In genomic region chr9:122394265-122395242, GRCh38 we compare ENCODE assay signal across 10 cellular contexts. TPM values are rescaled to one million over a fixed set of nuclear protein-coding genes. Genes with fewer than 3 reads are reported as not detected.
DNase-seq lines count a peak whose midpoint lies in the region; ATAC-seq and TF ChIP-seq lines count a peak whose summit lies in the region.
"Had no signal": no experiment of that assay in that cellular context is flagged by ENCODE, and none has a peak within 500 bp of the region (broad histone marks: within the 10 kb centered on the region; RNA-seq: fewer than 3 reads in every experiment).

No MANE protein-coding gene starts in this region.

- H3K4me1 Mint-ChIP-seq in activated CD8-positive, alpha-beta memory T cell treated with anti-CD3 and anti-CD28 coated beads, Interleukin-2, amount 10 ng/mL, durations not matched to agents 7 days and 5 days = peaks cover 7% of the 10 kb centered on the region

- H3K27me3 Mint-ChIP-seq in activated CD8-positive, alpha-beta memory T cell treated with anti-CD3 and anti-CD28 coated beads, Interleukin-2, amount 10 ng/mL, durations not matched to agents 7 days and 5 days = peaks cover 5% of the 10 kb centered on the region

- ATAC-seq in activated CD8-positive, alpha-beta memory T cell treated with anti-CD3 and anti-CD28 coated beads, Interleukin-2, amount 10 ng/mL, durations not matched to agents 7 days and 5 days = no peak
- ATAC-seq in GM21723 (IDR thresholded peaks at IDR 0.05; ENCODE audit: unreplicated experiment) = no peak

- H3K36me3 Mint-ChIP-seq in activated CD8-positive, alpha-beta memory T cell treated with anti-CD3 and anti-CD28 coated beads, Interleukin-2, amount 10 ng/mL, durations not matched to agents 7 days and 5 days = no peaks in the 10 kb centered on the region

- TF ChIP-seq POLR2A in uterus (IDR thresholded peaks at IDR 0.05) = no peak

- H4K91ac ChIP-seq in mesenchymal stem cell (ENCODE audit: low read length) = no peak overlapping the region

- H3K27ac Mint-ChIP-seq in activated CD8-positive, alpha-beta memory T cell treated with anti-CD3 and anti-CD28 coated beads, Interleukin-2, amount 10 ng/mL, durations not matched to agents 7 days and 5 days = no peak overlapping the region

- H2AFZ ChIP-seq in mesenchymal stem cell (ENCODE audit: low read depth, low read length) = no peak overlapping the region

- no peak overlapping the region for H3K4me3 Mint-ChIP-seq in activated CD8-positive, alpha-beta memory T cell treated with anti-CD3 and anti-CD28 coated beads, Interleukin-2, amount 10 ng/mL, durations not matched to agents 7 days and 5 days

- peak overlapping the region; percentile 38 for H2AK5ac ChIP-seq in mesenchymal stem cell (ENCODE audit: low read length, severe bottlenecking)

- no peak overlapping the region for H3K14ac ChIP-seq in mesenchymal stem cell (ENCODE audit: low read length in 2 of 2)

- H2BK12ac ChIP-seq in mesenchymal stem cell (ENCODE audit: low read length in 2 of 2) = no peak overlapping the region

- H3K27me3 ChIP-seq in esophagus (ENCODE audit: control insufficient read depth in 1 of 2, insufficient read depth in 2 of 2, low read length in 2 of 2) = no peaks in the 10 kb centered on the region
- H3K27me3 ChIP-seq in mesenchymal stem cell (ENCODE audit: control insufficient read depth in 1 of 2, insufficient read depth in 1 of 2, low read length in 2 of 2) = no peaks in the 10 kb centered on the region
- no peaks in the 10 kb centered on the region for H3K27me3 ChIP-seq in uterus

- H4K8ac ChIP-seq in mesenchymal stem cell (ENCODE audit: low read length) = no peak overlapping the region

- CTCF ChIA-PET in activated CD8-positive, alpha-beta memory T cell treated with anti-CD3 and anti-CD28 coated beads, Interleukin-2, amount 10 ng/mL, durations not matched to agents 7 days and 5 days (lab: Charles Lee) = interaction anchor here (0.8 to 1.2 kb wide), 2 partner anchors 59 to 269 kb away, joined by 3 read pairs; no protein-coding TSS in a partner anchor

- H3K9ac ChIP-seq in mesenchymal stem cell (ENCODE audit: low read length) = peak overlapping the region; percentile 80

- no peak overlapping the region for H2BK15ac ChIP-seq in mesenchymal stem cell (ENCODE audit: low read depth, poor library complexity, severe bottlenecking)

- DNase-seq in activated CD8-positive, alpha-beta memory T cell treated with anti-CD3 and anti-CD28 coated beads, Interleukin-2, amount 10 ng/mL, durations not matched to agents 7 days and 5 days = peak; percentile 16
- no peak for DNase-seq in activated CD8-positive, alpha-beta memory T cell treated with anti-CD3 and anti-CD28 coated beads, Interleukin-2, amount 50 U/mL, for 4 hours
- peak; percentile 58 for DNase-seq in mesenchymal stem cell
- peak in 1 of 2 donors; percentile 49 for DNase-seq in uterus
- DNase-seq in NCI-H1436 treated with DMSO at 0.1 percent for 48 hours (lab: John Stamatoyannopoulos, UW) = no peak
- DNase-seq in NCI-H345 (lab: John Stamatoyannopoulos, UW) = no peak
- DNase-seq: effector memory CD4-positive, alpha-beta T cell had no signal

- H3K4me3 ChIP-seq in esophagus (ENCODE audit: low read depth in 1 of 2, low read length in 2 of 2) (no peak overlapping the region), mesenchymal stem cell (ENCODE audit: insufficient read depth in 1 of 2, low read depth in 1 of 2, low read length in 2 of 2) (peak overlapping the region in 1 of 2 experiments; percentile 32), uterus (no peak overlapping the region)

- H3K27ac ChIP-seq in esophagus (ENCODE audit: low read depth in 2 of 2, low read length in 1 of 2) (peak overlapping the region; percentile 66 to 87), mesenchymal stem cell (ENCODE audit: low read length, poor library complexity, severe bottlenecking) (peak overlapping the region; percentile 24), uterus (peak overlapping the region; percentile 56 to 59)

- no peak overlapping the region for H2BK120ac ChIP-seq in mesenchymal stem cell (ENCODE audit: low read depth, low read length)

- intact Hi-C loops in uterus (cut with DNase I; ENCODE audit: low total_unique reads) = no loop called here

- H3K9me3 Mint-ChIP-seq in activated CD8-positive, alpha-beta memory T cell treated with anti-CD3 and anti-CD28 coated beads, Interleukin-2, amount 10 ng/mL, durations not matched to agents 7 days and 5 days (ENCODE audit: low read depth) = no peaks in the 10 kb centered on the region

- H3K9me3 ChIP-seq in esophagus (ENCODE audit: control insufficient read depth in 2 of 2, insufficient read depth in 1 of 2, low read depth in 1 of 2, low read length in 1 of 2) (no peaks in the 10 kb centered on the region), mesenchymal stem cell (ENCODE audit: control insufficient read depth, low read length) (no peaks in the 10 kb centered on the region), uterus (no peaks in the 10 kb centered on the region)

- H3K79me1 ChIP-seq in mesenchymal stem cell (replicated peaks; ENCODE audit: low read length, poor library complexity, severe bottlenecking) = no peaks in the 10 kb centered on the region

- no peak overlapping the region for H3K23ac ChIP-seq in mesenchymal stem cell (ENCODE audit: low read length in 2 of 2)

- no peak overlapping the region for H2BK5ac ChIP-seq in mesenchymal stem cell (ENCODE audit: low read depth, low read length, poor library complexity, severe bottlenecking)

- H3K36me3 ChIP-seq in esophagus (ENCODE audit: control insufficient read depth in 2 of 2, insufficient read depth in 2 of 2, low read length in 1 of 2) = peaks cover 0 to 4% of the 10 kb centered on the region in 2 donors
- H3K36me3 ChIP-seq in mesenchymal stem cell (ENCODE audit: control insufficient read depth in 1 of 2, insufficient read depth in 2 of 2, low read depth in 1 of 2, low read length in 2 of 2) = peaks cover 0 to 19% of the 10 kb centered on the region in 2 experiments
- H3K36me3 ChIP-seq in uterus = no peaks in the 10 kb centered on the region

- no peak overlapping the region for H3K18ac ChIP-seq in mesenchymal stem cell (ENCODE audit: low read depth in 1 of 2, low read length in 2 of 2)

- no peak overlapping the region for H3K4me2 ChIP-seq in mesenchymal stem cell (ENCODE audit: low read length, poor library complexity, severe bottlenecking)

- no peak overlapping the region for H3K4ac ChIP-seq in mesenchymal stem cell (ENCODE audit: low read depth in 1 of 2, low read length in 2 of 2)

- no peak for TF ChIP-seq CTCF in uterus (IDR thresholded peaks at IDR 0.05)

- peaks cover 3 to 20% of the 10 kb centered on the region in 2 donors for H3K4me1 ChIP-seq in esophagus (ENCODE audit: control insufficient read depth in 2 of 2, insufficient read depth in 2 of 2, low read length in 1 of 2)
- peaks cover 11% of the 10 kb centered on the region for H3K4me1 ChIP-seq in mesenchymal stem cell (ENCODE audit: control insufficient read depth, insufficient read depth, low read depth, low read length)
- H3K4me1 ChIP-seq in uterus = no peaks in the 10 kb centered on the region

- 29 to 48% methylated on average over 9 of the region's 9 CpGs for WGBS in esophagus, 2 donors
- WGBS in mesenchymal stem cell = 58% methylated on average over 9 of the region's 9 CpGs

RNA-seq across cellular contexts. Expression of gene PTGS1, which starts 23.7 kb away (rescaled TPM):
- total RNA-seq in activated CD8-positive, alpha-beta memory T cell treated with anti-CD3 and anti-CD28 coated beads, Interleukin-2, amount 10 ng/mL, durations not matched to agents 7 days and 5 days = 1 to 10 TPM in 1 of 2 experiments, under 1 TPM in 1; 0.35 to 1.0 TPM
- 10 to 100 TPM in 1 of 2 donors, 1 to 10 TPM in 1; 6.8 to 20.3 TPM for polyA plus RNA-seq in esophagus
- 2.3 TPM for polyA plus RNA-seq in mesenchymal stem cell (2013, experiment 1 of 2)
- 2.3 TPM for polyA plus RNA-seq in mesenchymal stem cell (2013, experiment 2 of 2)
- 10 to 100 TPM in 2 of 4 donors, 1 to 10 TPM in 2; 2.1 to 20.6 (median 7.4) TPM for total RNA-seq in uterus
- total RNA-seq: A673 had no signal

Comparison
In these comparisons a context has a peak if more than half of its experiments do, and no peak if none do; other contexts are left out.
1. DNase-seq: peak in activated CD8-positive, alpha-beta memory T cell treated with anti-CD3 and anti-CD28 coated beads, Interleukin-2, amount 10 ng/mL, durations not matched to agents 7 days and 5 days (single experiment) and mesenchymal stem cell (single experiment); none in activated CD8-positive, alpha-beta memory T cell treated with anti-CD3 and anti-CD28 coated beads, Interleukin-2, amount 50 U/mL, for 4 hours (single experiment), NCI-H1436 treated with DMSO at 0.1 percent for 48 hours (single experiment) and NCI-H345 (single experiment).
2. H3K27ac ChIP-seq: peak in every context shown above with its lines; median percentile 76 in esophagus; 58 in uterus; 24 in mesenchymal stem cell.